8 cellular contexts compared by ENCODE assay signal in genomic region chr19:36772341-36773222, GRCh38. TPM values are rescaled to one million over a fixed set of nuclear protein-coding genes. Genes with fewer than 3 reads are reported as not detected.
DNase-seq lines count a peak whose midpoint lies in the region; ATAC-seq and TF ChIP-seq lines count a peak whose summit lies in the region.

TSS of gene ZNF850 (minus strand) at chr19:36772807. CDS start at chr19:36762606, 10,201 bp downstream.

- H3K9me3 Mint-ChIP-seq in GM23338 (peaks cover 62% of the 10 kb centered on the region), neural progenitor cell (peaks cover 65% of the 10 kb centered on the region)

- peak within 1 kb of the TSS; percentile 99 for H3K27ac Mint-ChIP-seq in GM23338
- H3K27ac Mint-ChIP-seq in neural progenitor cell = peak within 1 kb of the TSS; percentile 94

- H3K9me3 ChIP-seq in RWPE2 (ENCODE audit: severe bottlenecking) (no peaks in the 10 kb centered on the region), neural progenitor cell (ENCODE audit: low read depth) (peaks cover 14% of the 10 kb centered on the region), stomach smooth muscle (ENCODE audit: control insufficient read depth in 2 of 2, low read length in 2 of 2) (peaks cover 0 to 3% of the 10 kb centered on the region in 2 donors)

- H3K9me2 ChIP-seq in GM23338 (ENCODE audit: insufficient read depth) = no peaks in the 10 kb centered on the region

- TF ChIP-seq CTCF in GM23338 (conservative IDR thresholded peaks at IDR 0.05; ENCODE audit: low read depth in 2 of 2) = no peak
- no peak for TF ChIP-seq CTCF in RWPE2 (IDR thresholded peaks at IDR 0.05; ENCODE audit: poor library complexity, severe bottlenecking)
- no peak for TF ChIP-seq CTCF in foreskin keratinocyte (conservative IDR thresholded peaks at IDR 0.05)
- no peak for TF ChIP-seq CTCF in neural progenitor cell (IDR thresholded peaks at IDR 0.05)

- H3F3A ChIP-seq in GM23338 (replicated peaks; ENCODE audit: low read depth) (no peaks in the 10 kb centered on the region), neural progenitor cell (ENCODE audit: low read depth) (no peaks in the 10 kb centered on the region)

- H3K9ac ChIP-seq in neural progenitor cell (peak within 1 kb of the TSS; percentile 87), stomach smooth muscle (ENCODE audit: low read length in 2 of 2) (peak within 1 kb of the TSS; percentile 70 to 73)

- H3K27ac ChIP-seq in GM23338 (ENCODE audit: low read depth) (peak within 1 kb of the TSS; percentile 98), RWPE2 (ENCODE audit: poor library complexity, severe bottlenecking) (peak within 1 kb of the TSS; percentile 57), foreskin keratinocyte (peak within 1 kb of the TSS; percentile 31), neural progenitor cell (peak within 1 kb of the TSS; percentile 64), stomach smooth muscle (ENCODE audit: low read length) (peak within 1 kb of the TSS; percentile 77)

- H3K4me3 Mint-ChIP-seq in GM23338 (peak within 1 kb of the TSS; percentile 99), neural progenitor cell (peak within 1 kb of the TSS; percentile 98)

- peaks cover 9% of the 10 kb centered on the region for H3K4me1 Mint-ChIP-seq in GM23338
- peaks cover 12% of the 10 kb centered on the region for H3K4me1 Mint-ChIP-seq in neural progenitor cell

- peak; percentile 96 for DNase-seq in Daoy (ENCODE audit: low read depth)
- peak; percentile 98 for DNase-seq in GM23338 (ENCODE audit: low spot score)
- peak; percentile 92 for DNase-seq in LHCN-M2 (ENCODE audit: low read depth)
- DNase-seq in RWPE2 (ENCODE audit: low spot score) = peak; percentile 92
- DNase-seq in activated gamma-delta T cell treated with Interleukin-2 at 50 U/mL for 16 hours = peak; percentile 92
- DNase-seq in foreskin keratinocyte = peak; percentile 88 to 94
- peak; percentile 99 for DNase-seq in neural progenitor cell (ENCODE audit: low spot score)

- H3K27me3 Mint-ChIP-seq in GM23338 (ENCODE audit: insufficient read depth, low read depth, poor library complexity) = peaks cover 19% of the 10 kb centered on the region
- H3K27me3 Mint-ChIP-seq in neural progenitor cell (ENCODE audit: insufficient read depth, low read depth) = peaks cover 5% of the 10 kb centered on the region

- peak within 1 kb of the TSS; percentile 97 for H2AFZ ChIP-seq in GM23338
- peak within 1 kb of the TSS; percentile 98 for H2AFZ ChIP-seq in neural progenitor cell (replicated peaks)

- H3K4me2 ChIP-seq in GM23338 (peak within 1 kb of the TSS; percentile 84), neural progenitor cell (peak within 1 kb of the TSS; percentile 97)

- peaks cover 9% of the 10 kb centered on the region; the same call in 1 of the 2 replicates for H4K20me1 ChIP-seq in GM23338 (replicated peaks; ENCODE audit: insufficient read depth)
- H4K20me1 ChIP-seq in neural progenitor cell (ENCODE audit: low read depth) = no peaks in the 10 kb centered on the region

- ATAC-seq in GM23338 (peak; percentile 84), RWPE2 (ENCODE audit: low read depth) (peak; percentile 91), foreskin keratinocyte (peak; percentile 92)

- H3K4me1 ChIP-seq in GM23338 (ENCODE audit: insufficient read depth) = peaks cover 5% of the 10 kb centered on the region; the same call in 1 of the 2 replicates
- no peaks in the 10 kb centered on the region for H3K4me1 ChIP-seq in RWPE2 (ENCODE audit: insufficient read depth, poor library complexity, severe bottlenecking)
- H3K4me1 ChIP-seq in foreskin keratinocyte = no peaks in the 10 kb centered on the region
- H3K4me1 ChIP-seq in neural progenitor cell = no peaks in the 10 kb centered on the region
- H3K4me1 ChIP-seq in stomach smooth muscle (ENCODE audit: control insufficient read depth, insufficient read depth, low read length) = peaks cover 15% of the 10 kb centered on the region

- peaks cover 81% of the 10 kb centered on the region for H3K36me3 Mint-ChIP-seq in GM23338 (ENCODE audit: low read depth)
- peaks cover 29% of the 10 kb centered on the region for H3K36me3 Mint-ChIP-seq in neural progenitor cell

- H3K36me3 ChIP-seq in GM23338 (ENCODE audit: insufficient read depth) (0 out of 2 replicates have a peak, but pooled peaks cover 9% of the 10 kb centered on the region), RWPE2 (ENCODE audit: low read depth) (no peaks in the 10 kb centered on the region), neural progenitor cell (peaks cover 22% of the 10 kb centered on the region), stomach smooth muscle (ENCODE audit: control insufficient read depth in 2 of 2, insufficient read depth in 2 of 2, low read length in 2 of 2) (no peaks in the 10 kb centered on the region)

- H3K79me2 ChIP-seq in GM23338 (replicated peaks; ENCODE audit: insufficient read depth) (peaks cover 75% of the 10 kb centered on the region), neural progenitor cell (ENCODE audit: low read depth) (peaks cover 54% of the 10 kb centered on the region)

- H3K4me3 ChIP-seq in GM23338 (peak within 1 kb of the TSS; percentile 80), RWPE2 (ENCODE audit: severe bottlenecking) (peak within 1 kb of the TSS; percentile 81), neural progenitor cell (peak within 1 kb of the TSS; percentile 74), stomach smooth muscle (ENCODE audit: low read length in 2 of 2) (peak within 1 kb of the TSS; percentile 79 to 96)

- no peaks in the 10 kb centered on the region for H3K27me3 ChIP-seq in GM23338 (ENCODE audit: insufficient read depth)
- H3K27me3 ChIP-seq in RWPE2 (ENCODE audit: insufficient read depth, poor library complexity, severe bottlenecking) = no peaks in the 10 kb centered on the region
- no peaks in the 10 kb centered on the region for H3K27me3 ChIP-seq in foreskin keratinocyte
- no peaks in the 10 kb centered on the region for H3K27me3 ChIP-seq in neural progenitor cell
- no peaks in the 10 kb centered on the region for H3K27me3 ChIP-seq in stomach smooth muscle (ENCODE audit: control insufficient read depth in 1 of 2, insufficient read depth in 2 of 2, low read length in 2 of 2)

TF ChIP-seq in GM23338, 12 proteins besides CTCF, POLR2A, EP300 and RAD21:
- TF ChIP-seq POLR2AphosphoS5 (IDR thresholded peaks at IDR 0.05; ENCODE audit: low read depth) (peak; percentile 82), CREB1 (CRISPR knock-in tag; IDR thresholded peaks at IDR 0.05; ENCODE audit: low read depth) (peak; percentile 23; the same call in 1 of the 2 replicates), ETS1 (IDR thresholded peaks at IDR 0.05) (peak; percentile 95), NANOG (IDR thresholded peaks at IDR 0.05; ENCODE audit: borderline replicate concordance) (no peak), ZNF114 (CRISPR knock-in tag; IDR thresholded peaks at IDR 0.05) (no peak)

RNA-seq across cellular contexts. Expression of gene ZNF850, which starts in this region (rescaled TPM):
- total RNA-seq in Daoy (2014; rRNA removed; shearing (Covaris generic)) = 8.7 and 11.4 TPM in 2 replicates
- 41.1 and 43.9 TPM in 2 replicates for total RNA-seq in GM23338 (2014; rRNA removed; shearing (Covaris generic))
- polyA plus RNA-seq in GM23338 (2016; fragmentation: Nextera tagmentation; extraction: Ambion mirVana) = 7.7 and 8.7 TPM in 2 replicates
- 6.9 and 10.3 TPM in 2 replicates for total RNA-seq in LHCN-M2 (2014; rRNA removed)
- polyA plus RNA-seq in LHCN-M2 (2012) = 1.0 TPM
- 2.1 and 2.2 TPM in 2 replicates for total RNA-seq in foreskin keratinocyte
- polyA plus RNA-seq in foreskin keratinocyte = 0.20 and 0.31 TPM in 2 replicates
- 25.5 and 32.1 TPM in 2 replicates for total RNA-seq in neural progenitor cell (ENCODE audit: low replicate concordance)

Comparison
In these comparisons a context has a peak if more than half of its experiments do, and no peak if none do; other contexts are left out.
1. Peak in every context shown above with its lines: DNase-seq, ATAC-seq, H3K4me3 ChIP-seq and H3K27ac ChIP-seq.
2. H3K27ac ChIP-seq: peak in every context shown above with its lines; median percentile 98 in GM23338; 77 in stomach smooth muscle; 64 in neural progenitor cell; 57 in RWPE2; 31 in foreskin keratinocyte.